In genomic region chr15:87604857-87605446, GRCh38 we compare ENCODE assay signal across 9 cellular contexts.
A peak's percentile ranks its signal among the peaks of the same experiment; 100 is the strongest.
DNase-seq lines count a peak whose midpoint lies in the region; ATAC-seq and TF ChIP-seq lines count a peak whose summit lies in the region.
"Had no signal": no experiment of that assay in that cellular context is flagged by ENCODE, and none has a peak within 500 bp of the region (broad histone marks: within the 10 kb centered on the region; RNA-seq: fewer than 3 reads in every experiment).

No MANE protein-coding gene starts in this region.

- ATAC-seq in GM23338, result peak; percentile 85
- ATAC-seq in GM18861 (IDR thresholded peaks at IDR 0.05; ENCODE audit: unreplicated experiment), result no peak
- ATAC-seq in GM21515 (IDR thresholded peaks at IDR 0.05; ENCODE audit: unreplicated experiment), result no peak
- ATAC-seq in GM21360 (IDR thresholded peaks at IDR 0.05; ENCODE audit: unreplicated experiment), result no peak
- ATAC-seq: naive thymus-derived CD8-positive, alpha-beta T cell had no signal

- no peaks in the 10 kb centered on the region for H3K36me3 ChIP-seq in GM23338 (ENCODE audit: insufficient read depth)
- no peaks in the 10 kb centered on the region for H3K36me3 ChIP-seq in kidney epithelial cell (ENCODE audit: control insufficient read depth, insufficient read depth, low read length)

- DNase-seq in GM23338 (ENCODE audit: low spot score), result peak; percentile 71
- DNase-seq in SKM-1 treated with dmso at 0.1 percent for 144 hours (lab: John Stamatoyannopoulos, UW; ENCODE audit: unreplicated experiment), result peak; percentile 44
- DNase-seq in kidney epithelial cell (ENCODE audit: low read depth), result no peak
- DNase-seq in activated CD8-positive, alpha-beta memory T cell treated with anti-CD3 and anti-CD28 coated beads, Interleukin-2, amount 50 U/mL, for 4 hours, result no peak

- no peaks in the 10 kb centered on the region for H3F3A ChIP-seq in GM23338 (replicated peaks; ENCODE audit: low read depth)

- no peak overlapping the region for H3K27ac Mint-ChIP-seq in GM23338
- H3K27ac Mint-ChIP-seq: naive thymus-derived CD8-positive, alpha-beta T cell had no signal

- no peaks in the 10 kb centered on the region for H3K9me3 Mint-ChIP-seq in GM23338

- no peaks in the 10 kb centered on the region for H3K36me3 Mint-ChIP-seq in GM23338 (ENCODE audit: low read depth)

- no peak overlapping the region for H3K27ac ChIP-seq in C4-2B
- no peak overlapping the region for H3K27ac ChIP-seq in GM23338 (ENCODE audit: low read depth)

- H4K20me1 ChIP-seq in GM23338 (replicated peaks; ENCODE audit: insufficient read depth), result no peaks in the 10 kb centered on the region

- H3K27me3 Mint-ChIP-seq in GM23338 (ENCODE audit: insufficient read depth, low read depth, poor library complexity), result no peaks in the 10 kb centered on the region

- H3K4me1 ChIP-seq in GM23338 (ENCODE audit: insufficient read depth), result no peaks in the 10 kb centered on the region

- H2AFZ ChIP-seq in GM23338, result no peak overlapping the region

- TF ChIP-seq CTCF in C4-2B (conservative IDR thresholded peaks at IDR 0.05), result peak; percentile 74
- TF ChIP-seq CTCF in GM23338 (conservative IDR thresholded peaks at IDR 0.05; ENCODE audit: low read depth in 2 of 2), result peak; percentile 79 to 85
- peak; percentile 61 for TF ChIP-seq CTCF in kidney epithelial cell (IDR thresholded peaks at IDR 0.05; ENCODE audit: insufficient read depth, low read length, poor library complexity, severe bottlenecking)

- H3K4me1 Mint-ChIP-seq in GM23338, result no peaks in the 10 kb centered on the region
- H3K4me1 Mint-ChIP-seq: naive thymus-derived CD8-positive, alpha-beta T cell had no signal

- H3K79me2 ChIP-seq in GM23338 (replicated peaks; ENCODE audit: insufficient read depth), result no peaks in the 10 kb centered on the region

- no peaks in the 10 kb centered on the region for H3K9me2 ChIP-seq in GM23338 (ENCODE audit: insufficient read depth)

- no peaks in the 10 kb centered on the region for H3K27me3 ChIP-seq in GM23338 (ENCODE audit: insufficient read depth)
- no peaks in the 10 kb centered on the region for H3K27me3 ChIP-seq in kidney epithelial cell (ENCODE audit: control insufficient read depth, insufficient read depth, low read length)

- H3K4me3 ChIP-seq in GM23338 (no peak overlapping the region), kidney epithelial cell (ENCODE audit: low read depth, low read length) (no peak overlapping the region)

- no peak overlapping the region for H3K4me2 ChIP-seq in GM23338

- no peak overlapping the region for H3K4me3 Mint-ChIP-seq in GM23338
- H3K4me3 Mint-ChIP-seq: naive thymus-derived CD8-positive, alpha-beta T cell had no signal

TF ChIP-seq in GM23338, 12 proteins besides CTCF, POLR2A, EP300 and RAD21:
- TF ChIP-seq ZNF462 (CRISPR knock-in tag; IDR thresholded peaks at IDR 0.05) (no peak), ZNF331 (CRISPR knock-in tag; IDR thresholded peaks at IDR 0.05; ENCODE audit: low read depth) (no peak), CREB1 (CRISPR knock-in tag; IDR thresholded peaks at IDR 0.05; ENCODE audit: low read depth) (no peak), STAT1 (IDR thresholded peaks at IDR 0.05; ENCODE audit: unreplicated experiment) (no peak)

Comparison
In these comparisons a context has a peak if more than half of its experiments do, and no peak if none do; other contexts are left out.
1. DNase-seq: peak in GM23338 (single experiment) and SKM-1 treated with dmso at 0.1 percent for 144 hours (single experiment); none in kidney epithelial cell (single experiment) and activated CD8-positive, alpha-beta memory T cell treated with anti-CD3 and anti-CD28 coated beads, Interleukin-2, amount 50 U/mL, for 4 hours (single experiment).
2. Peak in every context shown above with its lines, with median percentiles within 50 percentile points of each other: CTCF ChIP-seq.